Comparison of ENCODE assay signal across 8 cellular contexts in the genomic region with DNA sequence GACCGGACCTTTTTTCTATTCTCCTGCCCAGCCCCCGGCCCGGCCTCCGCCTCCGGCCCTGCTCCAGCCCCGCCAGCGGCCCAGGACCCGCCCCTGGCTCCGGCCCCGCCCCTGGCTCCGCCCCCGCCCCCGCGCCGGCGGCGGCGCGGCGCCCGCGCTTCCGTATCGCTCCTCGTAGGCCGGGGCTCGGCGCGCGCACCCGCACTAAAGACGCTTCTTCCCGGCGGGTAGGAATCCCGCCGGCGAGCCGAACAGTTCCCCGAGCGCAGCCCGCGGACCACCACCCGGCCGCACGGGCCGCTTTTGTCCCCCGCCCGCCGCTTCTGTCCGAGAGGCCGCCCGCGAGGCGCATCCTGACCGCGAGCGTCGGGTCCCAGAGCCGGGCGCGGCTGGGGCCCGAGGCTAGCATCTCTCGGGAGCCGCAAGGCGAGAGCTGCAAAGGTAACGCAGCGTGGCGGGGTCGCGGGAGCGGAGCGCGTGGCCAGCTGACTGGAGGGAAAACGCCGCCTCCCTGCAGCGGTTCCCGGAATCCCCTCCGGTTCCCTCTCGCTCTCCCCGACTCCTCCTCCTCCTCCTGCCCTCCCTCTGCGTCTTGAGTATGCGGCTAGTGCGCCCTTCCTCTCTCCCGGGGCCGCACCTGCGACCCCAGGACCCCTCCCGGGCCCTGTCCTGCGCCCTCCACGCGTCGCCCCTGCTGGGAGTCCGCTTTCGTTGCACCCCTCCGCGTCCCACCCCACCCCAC.
DNase-seq lines count a peak whose midpoint lies in the region; ATAC-seq and TF ChIP-seq lines count a peak whose summit lies in the region.

Gene IFNAR2, plus strand, starts transcription at position 163 of the 742 bp plus-strand sequence. CDS start 11,985 bp downstream, outside the sequence.

- DNase-seq in SIG-M5 treated with dmso at 0.1 percent for 504 hours (lab: John Stamatoyannopoulos, UW; ENCODE audit: unreplicated experiment) (peak; percentile 55), SIG-M5 (lab: John Stamatoyannopoulos, UW) (no peak), NCI-H345 (lab: John Stamatoyannopoulos, UW) (peak; percentile 83), coronary artery (ENCODE audit: low spot score) (peak; percentile 79), left kidney (ENCODE audit: low read depth, low spot score) (peak; percentile 88)
- peak; percentile 65 to 74 for DNase-seq in activated CD4-positive, alpha-beta T cell treated with anti-CD3 and anti-CD28 coated beads for 4 hours
- DNase-seq in stimulated activated CD4-positive, alpha-beta T cell treated with anti-CD3 and anti-CD28 coated beads, Interleukin-1b, Interleukin-23, amount 100 ng/mL, for 24 hours (ENCODE audit: low read depth in 4 of 4, low spot score in 1 of 4) = peak; percentile 44 to 66 (median 60)

- peak within 1 kb of the TSS; percentile 86 for H3K4me3 ChIP-seq in coronary artery

- TF ChIP-seq CTCF in coronary artery (IDR thresholded peaks at IDR 0.05) = no peak

- H3K27ac ChIP-seq in coronary artery = peak within 1 kb of the TSS; percentile 87 to 92

- ATAC-seq in HG03064 (IDR thresholded peaks at IDR 0.05; ENCODE audit: low read depth, unreplicated experiment) = peak; percentile 60
